Comparison of ENCODE assay signal across 23 cellular contexts in genomic region chr2:85747441-85747840, GRCh38. TPM values are rescaled to one million over a fixed set of nuclear protein-coding genes. Genes with fewer than 3 reads are reported as not detected.
DNase-seq lines count a peak whose midpoint lies in the region; TF ChIP-seq lines count a peak whose summit lies in the region.
"Had no signal": no experiment of that assay in that cellular context is flagged by ENCODE, and none has a peak within 500 bp of the region (broad histone marks: within the 10 kb centered on the region; RNA-seq: fewer than 3 reads in every experiment).

No MANE protein-coding gene starts in this region.

- CTCF ChIA-PET in PC-9 (lab: Charles Lee): no interaction called here

- TF ChIP-seq CTCF in KMS-11 (conservative IDR thresholded peaks at IDR 0.05; ENCODE audit: low read depth, low read length) (no peak), ascending aorta (IDR thresholded peaks at IDR 0.05) (no peak), nephron (IDR thresholded peaks at IDR 0.05; ENCODE audit: unreplicated experiment in 3 of 3) (no peak), uterus (IDR thresholded peaks at IDR 0.05) (no peak), PC-9 (conservative IDR thresholded peaks at IDR 0.05) (no peak), adrenal gland (IDR thresholded peaks at IDR 0.05) (no peak)

- H3K4me1 ChIP-seq in KMS-11 (ENCODE audit: low read depth, poor library complexity, severe bottlenecking) (peaks cover 24% of the 10 kb centered on the region), ascending aorta (peaks cover 27 to 71% of the 10 kb centered on the region in 2 donors), uterus (peaks cover 27 to 39% of the 10 kb centered on the region in 2 donors), PC-9 (replicated peaks; ENCODE audit: insufficient read depth) (peaks cover 6% of the 10 kb centered on the region), adrenal gland (replicated peaks in 1 of 2) (peaks cover 21 to 40% of the 10 kb centered on the region in 2 donors)

- peak overlapping the region in 1 of 3 experiments; percentile 13 for H3K4me3 Mint-ChIP-seq in nephron
- H3K4me3 Mint-ChIP-seq: CD8-positive, alpha-beta memory T cell; GM23338 had no signal

- peak overlapping the region in 2 of 3 experiments; percentile 11 to 24 for H3K27ac Mint-ChIP-seq in nephron
- H3K27ac Mint-ChIP-seq: CD8-positive, alpha-beta memory T cell; GM23338 had no signal

- peaks cover 87% of the 10 kb centered on the region for H3K4me1 Mint-ChIP-seq in nephron

- H3K9me3 ChIP-seq in ascending aorta: no peaks in the 10 kb centered on the region
- no peaks in the 10 kb centered on the region for H3K9me3 ChIP-seq in uterus
- H3K9me3 ChIP-seq in PC-9 (ENCODE audit: insufficient read depth, low read depth): no peaks in the 10 kb centered on the region
- no peaks in the 10 kb centered on the region for H3K9me3 ChIP-seq in adrenal gland (replicated peaks in 1 of 3)
- H3K9me3 ChIP-seq: SJCRH30 had no signal

- H3K9ac ChIP-seq in KMS-11: no peak overlapping the region

- H3K36me3 ChIP-seq in KMS-11 (ENCODE audit: insufficient read depth) (no peaks in the 10 kb centered on the region), ascending aorta (no peaks in the 10 kb centered on the region), uterus (no peaks in the 10 kb centered on the region), PC-9 (ENCODE audit: low read depth) (no peaks in the 10 kb centered on the region), adrenal gland (replicated peaks in 1 of 2) (no peaks in the 10 kb centered on the region)
- H3K36me3 ChIP-seq: SJCRH30 had no signal

- WGBS in adrenal gland, 4 donors: 81 to 87% (median 82%) methylated on average over 3 of the region's 3 CpGs

- no peaks in the 10 kb centered on the region for H4K20me1 ChIP-seq in KMS-11 (ENCODE audit: insufficient read depth)
- H4K20me1 ChIP-seq in PC-9 (ENCODE audit: insufficient read depth): no peaks in the 10 kb centered on the region

- H3K9me3 Mint-ChIP-seq in nephron: no peaks in the 10 kb centered on the region
- H3K9me3 Mint-ChIP-seq: GM23338 had no signal

- no peak for DNase-seq in ascending aorta (ENCODE audit: low spot score in 2 of 2)
- DNase-seq in uterus: no peak
- no peak for DNase-seq in PC-9
- DNase-seq in adrenal gland: no peak
- no peak for DNase-seq in NCI-H82 (lab: John Stamatoyannopoulos, UW)
- DNase-seq in activated CD4-positive, alpha-beta T cell treated with anti-CD3 and anti-CD28 coated beads, Interleukin-2, amount 50 U/mL, for 4 hours: no peak
- DNase-seq: Calu3; CD8-positive, alpha-beta memory T cell; DMS153; HCEC 1CT; KG1; NCI-H1105 treated with DMSO at 0.1 percent for 48 hours; NCI-H1694; NCI-H2081 treated with DMSO at 0.1 percent for 48 hours; NK-92 treated with Interleukin-12 subunit alpha and Interleukin-12 subunit beta, amount 100 ng/mL, for 24 hours; SJCRH30 had no signal

- peaks cover 31% of the 10 kb centered on the region; the same call in 1 of the 2 replicates for H3K27me3 ChIP-seq in KMS-11 (ENCODE audit: insufficient read depth, low read depth)
- H3K27me3 ChIP-seq in ascending aorta: no peaks in the 10 kb centered on the region
- H3K27me3 ChIP-seq in uterus: no peaks in the 10 kb centered on the region
- peaks cover 49% of the 10 kb centered on the region for H3K27me3 ChIP-seq in PC-9 (ENCODE audit: insufficient read depth, low read depth)
- H3K27me3 ChIP-seq in adrenal gland: no peaks in the 10 kb centered on the region
- H3K27me3 ChIP-seq: SJCRH30 had no signal

- peaks cover 42% of the 10 kb centered on the region for H3K27me3 Mint-ChIP-seq in nephron (ENCODE audit: low read depth)

- BruUV-seq in PC-9 (replicated peaks; lab: Mats Ljungman, UMichigan): no TSS peak

- no peak overlapping the region for H3K4me3 ChIP-seq in KMS-11 (IDR thresholded peaks at IDR 0.05; ENCODE audit: insufficient read depth, low read depth, low read length)
- no peak overlapping the region for H3K4me3 ChIP-seq in ascending aorta
- H3K4me3 ChIP-seq in uterus: no peak overlapping the region
- H3K4me3 ChIP-seq in PC-9: no peak overlapping the region
- H3K4me3 ChIP-seq in adrenal gland: no peak overlapping the region
- H3K4me3 ChIP-seq: GM23338, SJCRH30 had no signal

- no peaks in the 10 kb centered on the region; the same call in 1 of the 2 replicates for H3F3A ChIP-seq in PC-9 (ENCODE audit: insufficient read depth, low read depth)

- POLR2A ChIA-PET in PC-9 (lab: Charles Lee; ENCODE audit: unreplicated experiment): no interaction called here

- no peaks in the 10 kb centered on the region for H3K9me2 ChIP-seq in PC-9 (ENCODE audit: insufficient read depth)

- H2AFZ ChIP-seq in KMS-11 (ENCODE audit: low read depth): no peak overlapping the region
- H2AFZ ChIP-seq in PC-9: no peak overlapping the region
- H2AFZ ChIP-seq: GM23338 had no signal

- no peak for TF ChIP-seq POLR2A in uterus (IDR thresholded peaks at IDR 0.05)
- no peak for TF ChIP-seq POLR2A in adrenal gland (IDR thresholded peaks at IDR 0.05)

- H3K36me3 Mint-ChIP-seq in nephron (ENCODE audit: low read depth): no peaks in the 10 kb centered on the region
- H3K36me3 Mint-ChIP-seq: CD8-positive, alpha-beta memory T cell had no signal

- H3K79me2 ChIP-seq in KMS-11 (ENCODE audit: insufficient read depth, low read depth) (no peaks in the 10 kb centered on the region), PC-9 (ENCODE audit: low read depth) (no peaks in the 10 kb centered on the region)

- intact Hi-C loops in ascending aorta (cut with DNase I) (no loop called here), uterus (cut with DNase I; ENCODE audit: low total_unique reads) (no loop called here), PC-9 (cut with micrococcal nuclease; ENCODE audit: unreplicated experiment) (no loop called here), adrenal gland (cut with DNase I) (loop anchor here (5.0 kb wide), 2 partner anchors 50 to 65 kb away; no protein-coding TSS in a partner anchor)

- H3K27ac ChIP-seq in KMS-11 (no peak overlapping the region), ascending aorta (peak overlapping the region; percentile 97 to 98), uterus (peak overlapping the region; percentile 93 to 96), PC-9 (no peak overlapping the region), adrenal gland (no peak overlapping the region)
- H3K27ac ChIP-seq: C4-2B, SJCRH30 had no signal

- H3K4me2 ChIP-seq in KMS-11: peak overlapping the region; percentile 18; the same call in 1 of the 2 replicates
- no peak overlapping the region for H3K4me2 ChIP-seq in PC-9
- H3K4me2 ChIP-seq: GM23338 had no signal

RNA-seq across cellular contexts. Expression of gene ATOH8, which starts 6.3 kb away (rescaled TPM):
- total RNA-seq in ascending aorta: 239 TPM
- total RNA-seq in uterus: 10 to 100 TPM; 13.2 to 83.0 (median 45.3) TPM
- total RNA-seq in PC-9 (2021): 0.25 TPM in 1 of 2 replicates, not detected in the other
- total RNA-seq in adrenal gland: 10 to 100 TPM in 3 of 8 donors, 1 to 10 TPM in 5; 3.3 to 44.0 (median 7.3) TPM
- polyA plus RNA-seq in adrenal gland: 10 to 100 TPM in 1 of 3 donors, 1 to 10 TPM in 1, under 1 TPM in 1; 0.88 to 10.1 (median 6.4) TPM
- total RNA-seq: CD8-positive, alpha-beta memory T cell had no signal
- polyA plus RNA-seq: CD8-positive, alpha-beta memory T cell had no signal

RNA-seq across cellular contexts. Expression of gene GNLY, which starts 53.3 kb away (rescaled TPM):
- total RNA-seq in ascending aorta (not detected), uterus (1 to 10 TPM in 2 of 4 donors, under 1 TPM in 1, not detected in 1; 0.48 to 5.9 (median 4.8) TPM), PC-9 (2021) (not detected in 2 replicates), adrenal gland (1 to 10 TPM in 5 of 8 donors, under 1 TPM in 2, not detected in 1; 0.60 to 2.9 (median 1.3) TPM)
- polyA plus RNA-seq in adrenal gland: 1 to 10 TPM in 2 of 3 donors, under 1 TPM in 1; 0.82 to 6.7 (median 1.8) TPM
- total RNA-seq: Calu3, G401, GM23338, HT1080, NCI-H460, SJCRH30 had no signal
- polyA plus RNA-seq: GM23338 had no signal

Comparison
In these comparisons a context has a peak if more than half of its experiments do, and no peak if none do; other contexts are left out.
1. H3K27ac ChIP-seq: peak in ascending aorta (2 of 2) and uterus (2 of 2); none in KMS-11 (single experiment), PC-9 (single experiment) and adrenal gland (0 of 5).
2. intact Hi-C loops: an anchor here in adrenal gland (5.0 kb wide); none called in ascending aorta, uterus and PC-9.